ENCODE assay signal across 19 cellular contexts in genomic region chr3:104596054-104596453, GRCh38.
"Had no signal": no experiment of that assay in that cellular context is flagged by ENCODE, and none has a peak within 500 bp of the region (broad histone marks: within the 10 kb centered on the region; RNA-seq: fewer than 3 reads in every experiment).

No MANE protein-coding gene starts in this region.

- H3K9me3 Mint-ChIP-seq: activated naive CD4-positive, alpha-beta T cell treated with anti-CD3 and anti-CD28 coated beads, Interleukin-2, amount 50 U/mL, for 24 hours; activated T-cell treated with anti-CD3 and anti-CD28 coated beads, Interleukin-2, amount 50 U/mL, for 72 hours; dendritic cell treated with granulocyte-macrophage colony-stimulating factor and Interleukin-4, amounts not matched to agents 40 ng/mL and 50 ng/mL, for 4 days; mesothelial cell of epicardium; nephron had no signal

- H3K27me3 ChIP-seq: hepatocyte, right atrium auricular region, thyroid gland had no signal

- H3K4me3 ChIP-seq: hepatocyte, lower lobe of right lung, right atrium auricular region, thyroid gland had no signal

- H3K4me3 Mint-ChIP-seq: activated naive CD4-positive, alpha-beta T cell treated with anti-CD3 and anti-CD28 coated beads, Interleukin-2, amount 50 U/mL, for 24 hours; activated T-cell treated with anti-CD3 and anti-CD28 coated beads, Interleukin-2, amount 50 U/mL, for 72 hours; dendritic cell treated with granulocyte-macrophage colony-stimulating factor and Interleukin-4, amounts not matched to agents 40 ng/mL and 50 ng/mL, for 4 days; mesothelial cell of epicardium; nephron had no signal

- H3K36me3 Mint-ChIP-seq: activated naive CD4-positive, alpha-beta T cell treated with anti-CD3 and anti-CD28 coated beads, Interleukin-2, amount 50 U/mL, for 24 hours; mesothelial cell of epicardium had no signal

- DNase-seq: activated CD4-positive, alpha-beta T cell treated with anti-CD3 and anti-CD28 coated beads for 1 hour; activated CD8-positive, alpha-beta memory T cell treated with anti-CD3 and anti-CD28 coated beads for 24 hours; activated CD8-positive, alpha-beta memory T cell treated with anti-CD3 and anti-CD28 coated beads, Interleukin-2, amount 50 U/mL, for 48 hours; activated effector memory CD4-positive, alpha-beta T cell treated with anti-CD3 and anti-CD28 coated beads, Interleukin-2, amount 50 U/mL, for 16 hours; effector CD8-positive, alpha-beta T cell; islet precursor cell; left colon; lower lobe of right lung; stimulated activated CD4-positive, alpha-beta T cell treated with anti-CD3 and anti-CD28 coated beads, Interleukin-12 subunit alpha, Interleukin-12 subunit beta, amount 100 ng/mL, for 4 hours; stimulated activated CD4-positive, alpha-beta T cell treated with anti-CD3 and anti-CD28 coated beads, Interleukin-1b, Interleukin-23, amount 100 ng/mL, for 48 hours; stimulated activated naive CD4-positive, alpha-beta T cell treated with Interleukin-2 at 50 U/mL for 16 hours; thyroid gland had no signal

- H3K36me3 ChIP-seq: lower lobe of right lung, right atrium auricular region, thyroid gland had no signal

- H3K27me3 Mint-ChIP-seq: dendritic cell treated with granulocyte-macrophage colony-stimulating factor and Interleukin-4, amounts not matched to agents 40 ng/mL and 50 ng/mL, for 4 days had no signal

- ATAC-seq: activated T-cell treated with anti-CD3 and anti-CD28 coated beads, Interleukin-2, amount 50 U/mL, for 72 hours had no signal

- H3K27ac Mint-ChIP-seq: activated naive CD4-positive, alpha-beta T cell treated with anti-CD3 and anti-CD28 coated beads, Interleukin-2, amount 50 U/mL, for 24 hours; activated T-cell treated with anti-CD3 and anti-CD28 coated beads, Interleukin-2, amount 50 U/mL, for 72 hours; dendritic cell treated with granulocyte-macrophage colony-stimulating factor and Interleukin-4, amounts not matched to agents 40 ng/mL and 50 ng/mL, for 4 days; mesothelial cell of epicardium had no signal
